In genomic region chr9:125359011-125359410, GRCh38 we compare ENCODE assay signal across 16 cellular contexts.
DNase-seq lines count a peak whose midpoint lies in the region; ATAC-seq and TF ChIP-seq lines count a peak whose summit lies in the region.
"Had no signal": no experiment of that assay in that cellular context is flagged by ENCODE, and none has a peak within 500 bp of the region (broad histone marks: within the 10 kb centered on the region; RNA-seq: fewer than 3 reads in every experiment).

No MANE protein-coding gene starts in this region.

- no peaks in the 10 kb centered on the region for H3K27me3 ChIP-seq in SJCRH30
- H3K27me3 ChIP-seq: BLaER1 treated with 17β-estradiol and CSF1 and Interleukin-3, amounts not matched to agents 10 nM and 100 nM had no signal

- peaks cover 19% of the 10 kb centered on the region for H3K4me1 ChIP-seq in SJCRH30

- CTCF ChIA-PET in WTC11 (lab: Charles Lee), result interaction anchor here (0.6 kb wide), 1 partner anchor 55 kb away, joined by 3 read pairs; no protein-coding TSS in a partner anchor

- H3K27ac Mint-ChIP-seq in natural killer cell, result peak overlapping the region; percentile 14 to 22
- H3K27ac Mint-ChIP-seq in natural killer cell treated with Interleukin-12 subunit alpha and Interleukin-12 subunit beta and Interleukin-15 and Interleukin-18, amount 100 ng/mL, for 72 hours, result peak overlapping the region in 1 of 2 donors; percentile 68
- peak overlapping the region; percentile 59 to 63 for H3K27ac Mint-ChIP-seq in effector memory CD8-positive, alpha-beta T cell
- H3K27ac Mint-ChIP-seq in WTC11, result no peak overlapping the region

- ATAC-seq in natural killer cell, result no peak
- ATAC-seq in natural killer cell treated with Interleukin-12 subunit alpha and Interleukin-12 subunit beta and Interleukin-15 and Interleukin-18, amount 100 ng/mL, for 72 hours, result no peak
- no peak for ATAC-seq in effector memory CD8-positive, alpha-beta T cell (replicated peaks)
- ATAC-seq in WTC11, result no peak
- ATAC-seq: HCT116 had no signal

- peak overlapping the region; percentile 45 for H3K27ac ChIP-seq in SJCRH30
- H3K27ac ChIP-seq: BLaER1 treated with 17β-estradiol and CSF1 and Interleukin-3, amounts not matched to agents 10 nM and 100 nM had no signal

- POLR2A ChIA-PET in WTC11 (lab: Charles Lee), result no interaction called here

- H3K36me3 Mint-ChIP-seq in natural killer cell, result peaks cover 8% of the 10 kb centered on the region
- peaks cover 17% of the 10 kb centered on the region for H3K36me3 Mint-ChIP-seq in natural killer cell treated with Interleukin-12 subunit alpha and Interleukin-12 subunit beta and Interleukin-15 and Interleukin-18, amount 100 ng/mL, for 72 hours
- peaks cover 61% of the 10 kb centered on the region for H3K36me3 Mint-ChIP-seq in effector memory CD8-positive, alpha-beta T cell (ENCODE audit: insufficient read depth)
- peaks cover 34% of the 10 kb centered on the region for H3K36me3 Mint-ChIP-seq in WTC11

- H3K4me1 Mint-ChIP-seq in natural killer cell (no peaks in the 10 kb centered on the region), WTC11 (no peaks in the 10 kb centered on the region)
- H3K4me1 Mint-ChIP-seq in natural killer cell treated with Interleukin-12 subunit alpha and Interleukin-12 subunit beta and Interleukin-15 and Interleukin-18, amount 100 ng/mL, for 72 hours (ENCODE audit: low read depth in 2 of 2), result peaks cover 0 to 4% of the 10 kb centered on the region in 2 donors
- H3K4me1 Mint-ChIP-seq in effector memory CD8-positive, alpha-beta T cell (ENCODE audit: low read depth in 2 of 2), result peaks cover 2 to 5% of the 10 kb centered on the region in 2 donors

- H3K4me3 Mint-ChIP-seq in natural killer cell (no peak overlapping the region), WTC11 (no peak overlapping the region)
- no peak overlapping the region for H3K4me3 Mint-ChIP-seq in natural killer cell treated with Interleukin-12 subunit alpha and Interleukin-12 subunit beta and Interleukin-15 and Interleukin-18, amount 100 ng/mL, for 72 hours
- no peak overlapping the region for H3K4me3 Mint-ChIP-seq in effector memory CD8-positive, alpha-beta T cell

- no peak overlapping the region for H3K4me3 ChIP-seq in SJCRH30
- H3K4me3 ChIP-seq: BLaER1 treated with 17β-estradiol and CSF1 and Interleukin-3, amounts not matched to agents 10 nM and 100 nM had no signal

- no peaks in the 10 kb centered on the region for H3K9me3 ChIP-seq in SJCRH30 (replicated peaks)
- H3K9me3 ChIP-seq: BLaER1 treated with 17β-estradiol and CSF1 and Interleukin-3, amounts not matched to agents 10 nM and 100 nM had no signal

- H3K36me3 ChIP-seq in SJCRH30, result peaks cover 64% of the 10 kb centered on the region

- DNase-seq in natural killer cell (no peak), SJCRH30 (no peak), WTC11 (ENCODE audit: low spot score) (no peak), RPMI8226 (no peak)
- no peak for DNase-seq in natural killer cell treated with Interleukin-12 subunit alpha and Interleukin-12 subunit beta and Interleukin-15 and Interleukin-18, amount 100 ng/mL, for 72 hours (ENCODE audit: low spot score)
- no peak for DNase-seq in effector memory CD8-positive, alpha-beta T cell
- no peak for DNase-seq in NK-92 treated with Interleukin-12 subunit alpha and Interleukin-12 subunit beta, amount 100 ng/mL, for 24 hours (lab: John Stamatoyannopoulos, UW)
- DNase-seq: GOT3, MM.1S, NCI-H1092 treated with DMSO at 0.1 percent for 48 hours, NCI-H2081, NCI-H446 treated with DMSO at 0.1 percent for 48 hours, NCI-H69, SHP77 had no signal

- H3K9me3 Mint-ChIP-seq in natural killer cell, result no peaks in the 10 kb centered on the region
- no peaks in the 10 kb centered on the region for H3K9me3 Mint-ChIP-seq in natural killer cell treated with Interleukin-12 subunit alpha and Interleukin-12 subunit beta and Interleukin-15 and Interleukin-18, amount 100 ng/mL, for 72 hours
- H3K9me3 Mint-ChIP-seq in effector memory CD8-positive, alpha-beta T cell, result no peaks in the 10 kb centered on the region
- no peaks in the 10 kb centered on the region for H3K9me3 Mint-ChIP-seq in WTC11

- intact Hi-C loops in natural killer cell (cut with micrococcal nuclease), result no loop called here

- H3K27me3 Mint-ChIP-seq in natural killer cell (ENCODE audit: low read depth in 2 of 2) (no peaks in the 10 kb centered on the region), WTC11 (ENCODE audit: low read depth) (no peaks in the 10 kb centered on the region)
- no peaks in the 10 kb centered on the region for H3K27me3 Mint-ChIP-seq in natural killer cell treated with Interleukin-12 subunit alpha and Interleukin-12 subunit beta and Interleukin-15 and Interleukin-18, amount 100 ng/mL, for 72 hours
- no peaks in the 10 kb centered on the region for H3K27me3 Mint-ChIP-seq in effector memory CD8-positive, alpha-beta T cell

- TF ChIP-seq CTCF in natural killer cell (IDR thresholded peaks at IDR 0.05), result no peak
- TF ChIP-seq CTCF in WTC11 (IDR thresholded peaks at IDR 0.05), result no peak

TF ChIP-seq in WTC11, 78 proteins besides CTCF, POLR2A, EP300 and RAD21:
- TF ChIP-seq GABPB1 (CRISPR knock-in tag; IDR thresholded peaks at IDR 0.05) (no peak), ZMAT4 (CRISPR knock-in tag; IDR thresholded peaks at IDR 0.05) (no peak), EMX1 (CRISPR knock-in tag; IDR thresholded peaks at IDR 0.05) (no peak), TCF7 (CRISPR knock-in tag; IDR thresholded peaks at IDR 0.05; ENCODE audit: low read depth) (no peak), E2F4 (CRISPR knock-in tag; IDR thresholded peaks at IDR 0.05; ENCODE audit: borderline replicate concordance, low read depth) (no peak), IRF1 (CRISPR knock-in tag; IDR thresholded peaks at IDR 0.05) (no peak), NR1H2 (CRISPR knock-in tag; IDR thresholded peaks at IDR 0.05) (no peak), ZNF416 (CRISPR knock-in tag; IDR thresholded peaks at IDR 0.05) (no peak), CREB1 (CRISPR knock-in tag; IDR thresholded peaks at IDR 0.05) (no peak), NR2C2 (CRISPR knock-in tag; IDR thresholded peaks at IDR 0.05) (no peak), CREM (CRISPR knock-in tag; IDR thresholded peaks at IDR 0.05) (no peak)
